ENCODE assay signal across 8 cellular contexts in the genomic region with DNA sequence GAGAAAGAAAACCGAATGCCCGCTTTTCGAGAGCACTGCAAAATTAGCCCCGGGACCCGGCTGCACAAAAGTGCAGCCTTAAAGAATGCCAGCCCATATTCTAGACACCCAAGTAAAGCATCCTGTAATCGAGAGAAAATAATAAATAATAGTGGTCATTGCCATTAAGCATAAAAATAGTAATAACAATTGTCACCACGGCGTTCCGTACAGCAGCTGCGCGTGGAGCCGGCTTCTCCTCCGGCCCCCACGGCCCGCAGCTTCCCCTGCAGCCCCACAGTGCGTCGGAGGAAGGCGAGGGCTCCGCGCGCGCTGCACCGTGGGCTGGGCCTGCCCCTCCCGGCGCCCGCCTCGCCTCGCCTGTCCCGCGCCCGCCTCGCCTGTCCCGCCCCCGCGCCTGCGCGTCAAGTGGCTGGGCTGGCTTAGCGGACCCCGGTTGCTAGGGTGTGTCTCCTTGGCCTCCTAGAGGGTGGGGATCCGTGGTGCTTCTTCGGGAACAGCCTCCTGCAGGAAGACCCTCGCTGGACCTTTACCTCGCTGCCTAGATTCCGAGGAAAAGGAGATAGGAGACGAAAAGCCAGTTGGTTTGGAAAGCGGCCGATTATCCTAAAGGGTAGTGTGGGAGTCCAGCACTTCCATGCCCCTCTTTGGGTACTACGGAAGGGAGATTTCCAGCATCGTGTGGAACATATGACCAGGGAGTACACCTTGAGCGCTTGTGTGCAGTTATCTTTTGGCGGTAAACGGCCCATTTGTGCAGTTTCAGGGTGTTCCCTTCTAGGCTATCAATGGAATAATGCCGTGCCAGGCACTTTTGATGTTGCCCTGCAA. TPM values are rescaled to one million over a fixed set of nuclear protein-coding genes. Genes with fewer than 3 reads are reported as not detected.
DNase-seq lines count a peak whose midpoint lies in the region; ATAC-seq, FAIRE-seq and TF ChIP-seq lines count a peak whose summit lies in the region.

LRRC63 (plus strand) TSS at position 408 of the 831 bp plus-strand sequence. CDS start 1,107 bp downstream, outside the sequence.

- H3K36me3 Mint-ChIP-seq in activated naive CD8-positive, alpha-beta T cell treated with anti-CD3 and anti-CD28 coated beads, Interleukin-2, amount 50 U/mL, for 24 hours (ENCODE audit: low read depth): no peaks in the 10 kb centered on the region

- TF ChIP-seq CTCF in DOHH2 (IDR thresholded peaks at IDR 0.05; ENCODE audit: low read depth, low read length, poor library complexity, severe bottlenecking) (no peak), prostate gland (IDR thresholded peaks at IDR 0.05) (peak in 1 of 4 experiments; percentile 3)

- H3K79me2 ChIP-seq in DOHH2 (ENCODE audit: control insufficient read depth, low read length): no peaks in the 10 kb centered on the region

- peak within 1 kb of the TSS; percentile 86 for H3K4me3 Mint-ChIP-seq in activated naive CD8-positive, alpha-beta T cell treated with anti-CD3 and anti-CD28 coated beads, Interleukin-2, amount 50 U/mL, for 24 hours

- 2% methylated on average over 53 of the region's 53 CpGs for WGBS in prostate gland

- no peaks in the 10 kb centered on the region for H3K27me3 Mint-ChIP-seq in activated naive CD8-positive, alpha-beta T cell treated with anti-CD3 and anti-CD28 coated beads, Interleukin-2, amount 50 U/mL, for 24 hours

- H3K4me3 ChIP-seq in DOHH2 (ENCODE audit: low read length) (peak within 1 kb of the TSS; percentile 72), prostate gland (peak within 1 kb of the TSS; percentile 29 to 44)

- no peaks in the 10 kb centered on the region for H4K20me1 ChIP-seq in DOHH2 (ENCODE audit: control insufficient read depth, insufficient read depth, low read depth, low read length)

- peaks cover 15% of the 10 kb centered on the region for H3K4me1 ChIP-seq in DOHH2 (ENCODE audit: control insufficient read depth, low read length)
- H3K4me1 ChIP-seq in prostate gland (replicated peaks): no peaks in the 10 kb centered on the region

- H3K27ac Mint-ChIP-seq in activated naive CD8-positive, alpha-beta T cell treated with anti-CD3 and anti-CD28 coated beads, Interleukin-2, amount 50 U/mL, for 24 hours: peak within 1 kb of the TSS; percentile 85

- no peaks in the 10 kb centered on the region for H3F3A ChIP-seq in DOHH2 (ENCODE audit: control insufficient read depth, insufficient read depth)

- intact Hi-C loops in left ventricle myocardium superior (cut with micrococcal nuclease) (no loop called here), prostate gland (cut with DNase I) (no loop called here)

- H3K4me2 ChIP-seq in DOHH2 (ENCODE audit: low read length): peak within 1 kb of the TSS; percentile 85

- H3K9me3 Mint-ChIP-seq in activated naive CD8-positive, alpha-beta T cell treated with anti-CD3 and anti-CD28 coated beads, Interleukin-2, amount 50 U/mL, for 24 hours: no peaks in the 10 kb centered on the region

- H3K27ac ChIP-seq in DOHH2 (ENCODE audit: low read depth, low read length) (no peak within 1 kb of the TSS), prostate gland (peak within 1 kb of the TSS; percentile 64 to 72)

- H3K27me3 ChIP-seq in DOHH2 (ENCODE audit: control insufficient read depth, low read length): peaks cover 34% of the 10 kb centered on the region
- no peaks in the 10 kb centered on the region for H3K27me3 ChIP-seq in prostate gland (replicated peaks; ENCODE audit: insufficient read depth)

- peak; percentile 27 for FAIRE-seq in urothelium cell line (lab: Jason Lieb, UNC)

- peak; percentile 6 for TF ChIP-seq POLR2A in prostate gland (IDR thresholded peaks at IDR 0.05)

- ATAC-seq in GM21576 (IDR thresholded peaks at IDR 0.05; ENCODE audit: unreplicated experiment) (peak; percentile 91), left ventricle myocardium superior (peak; percentile 100)
- ATAC-seq in activated naive CD8-positive, alpha-beta T cell treated with anti-CD3 and anti-CD28 coated beads, Interleukin-2, amount 50 U/mL, for 24 hours: peak; percentile 98

- H3K4me1 Mint-ChIP-seq in activated naive CD8-positive, alpha-beta T cell treated with anti-CD3 and anti-CD28 coated beads, Interleukin-2, amount 50 U/mL, for 24 hours: peaks cover 19% of the 10 kb centered on the region

- no peaks in the 10 kb centered on the region for H3K9me3 ChIP-seq in DOHH2 (ENCODE audit: control insufficient read depth, insufficient read depth, low read length)
- H3K9me3 ChIP-seq in prostate gland: no peaks in the 10 kb centered on the region

- DNase-seq in SW480 (ENCODE audit: low spot score) (peak; percentile 25), left ventricle myocardium superior (peak; percentile 88), prostate gland (ENCODE audit: low spot score) (peak; percentile 73), urothelium cell line (ENCODE audit: low spot score) (peak; percentile 83)
- peak; percentile 87 for DNase-seq in activated naive CD8-positive, alpha-beta T cell treated with anti-CD3 and anti-CD28 coated beads, Interleukin-2, amount 50 U/mL, for 24 hours

- no peak for TF ChIP-seq RAD21 in Ishikawa (IDR thresholded peaks at IDR 0.05; ENCODE audit: low read depth)

- no peaks in the 10 kb centered on the region for H3K9me2 ChIP-seq in DOHH2 (replicated peaks; ENCODE audit: control insufficient read depth, low read length)

- no peak for TF ChIP-seq EP300 in Ishikawa (IDR thresholded peaks at IDR 0.05; ENCODE audit: borderline replicate concordance)

- H3K36me3 ChIP-seq in DOHH2 (ENCODE audit: control insufficient read depth, low read length) (no peaks in the 10 kb centered on the region), prostate gland (no peaks in the 10 kb centered on the region)

TF ChIP-seq in Ishikawa, 13 proteins besides CTCF, POLR2A, EP300 and RAD21:
- TF ChIP-seq MAX (IDR thresholded peaks at IDR 0.05) (peak; percentile 83), ZBTB7A (IDR thresholded peaks at IDR 0.05; ENCODE audit: low read depth) (no peak), TCF12 (IDR thresholded peaks at IDR 0.05; ENCODE audit: low read depth) (no peak), EGR1 (IDR thresholded peaks at IDR 0.05) (peak; percentile 74)

RNA-seq across cellular contexts. Expression of gene LRRC63, which starts in this region (rescaled TPM):
- total RNA-seq in left ventricle myocardium superior: 0.17 TPM
- total RNA-seq in prostate gland: 1 to 10 TPM; 1.0 to 1.7 TPM

Comparison
In these comparisons a context has a peak if more than half of its experiments do, and no peak if none do; other contexts are left out.
1. Peak in DNase-seq and ATAC-seq in left ventricle myocardium superior; RNA of the gene not detected or under 1 TPM.
2. DNase-seq: peak in every context shown above with its lines; median percentile 88 in left ventricle myocardium superior; 87 in activated naive CD8-positive, alpha-beta T cell treated with anti-CD3 and anti-CD28 coated beads, Interleukin-2, amount 50 U/mL, for 24 hours; 83 in urothelium cell line; 73 in prostate gland; 25 in SW480.